ENCODE assay signal across 16 cellular contexts in the genomic region with DNA sequence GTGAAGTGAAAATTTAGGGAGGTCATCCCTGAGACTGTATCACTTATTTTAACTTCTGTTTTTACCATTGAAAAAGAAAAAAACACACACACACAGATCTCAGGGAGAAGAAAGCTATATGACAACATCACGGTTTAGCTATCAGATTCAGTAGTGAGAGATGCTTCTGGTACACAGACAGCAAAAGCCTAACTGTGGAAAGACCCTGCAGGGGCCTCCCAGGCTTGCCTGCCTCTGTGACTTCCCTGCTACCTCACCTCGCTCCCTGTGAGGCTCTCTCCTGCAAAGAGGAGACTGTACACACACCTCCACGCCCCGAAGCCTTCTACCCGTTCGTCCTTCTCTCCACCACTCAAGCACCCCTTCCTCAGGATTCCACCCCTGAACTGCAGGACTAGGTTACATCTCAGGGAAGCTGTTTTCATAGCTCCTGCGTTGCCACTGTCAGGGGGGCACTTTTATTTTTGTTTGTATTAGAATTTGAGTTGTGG.
DNase-seq lines count a peak whose midpoint lies in the region; FAIRE-seq and TF ChIP-seq lines count a peak whose summit lies in the region.
"Had no signal": no experiment of that assay in that cellular context is flagged by ENCODE, and none has a peak within 500 bp of the region (broad histone marks: within the 10 kb centered on the region; RNA-seq: fewer than 3 reads in every experiment).

No MANE protein-coding gene starts in this region.

- H3K4me1 ChIP-seq in Peyer's patch = no peaks in the 10 kb centered on the region
- H3K4me1 ChIP-seq: ascending aorta, pancreas had no signal

- H3K27ac ChIP-seq in Peyer's patch = no peak overlapping the region
- H3K27ac ChIP-seq: ascending aorta, pancreas had no signal

- no peaks in the 10 kb centered on the region for H3K36me3 ChIP-seq in Peyer's patch
- H3K36me3 ChIP-seq: ascending aorta, pancreas had no signal

- no peaks in the 10 kb centered on the region for H3K27me3 Mint-ChIP-seq in activated T-cell treated with anti-CD3 and anti-CD28 coated beads, Interleukin-2, amount 50 U/mL, for 24 hours
- H3K27me3 Mint-ChIP-seq in HFFc6 (ENCODE audit: insufficient read depth) = no peaks in the 10 kb centered on the region
- H3K27me3 Mint-ChIP-seq in osteocyte (ENCODE audit: unreplicated experiment) = no peaks in the 10 kb centered on the region

- DNase-seq in activated T-cell treated with anti-CD3 and anti-CD28 coated beads, Interleukin-2, amount 50 U/mL, for 24 hours = peak; percentile 31
- no peak for DNase-seq in activated T-cell treated with anti-CD3 and anti-CD28 coated beads, Interleukin-2, amount 50 U/mL, for 48 hours
- DNase-seq in HFFc6 (no peak), cerebellar cortex (ENCODE audit: low spot score) (peak; percentile 40), osteocyte (ENCODE audit: extremely low spot score, unreplicated experiment) (no peak), Peyer's patch (no peak), SW480 (ENCODE audit: low spot score) (no peak), GM19239 (ENCODE audit: insufficient read length, low spot score) (no peak)
- DNase-seq: DMS153; effector CD4-positive, alpha-beta T cell; HCEC 1CT; NCI-H2081; NCI-H774; pancreas; Right ventricle myocardium superior had no signal

- TF ChIP-seq POLR2A in Peyer's patch (IDR thresholded peaks at IDR 0.05) = no peak

- no peak for FAIRE-seq in GM19239 (lab: Jason Lieb, UNC)
- FAIRE-seq: pancreas had no signal

- H3K4me3 Mint-ChIP-seq in activated T-cell treated with anti-CD3 and anti-CD28 coated beads, Interleukin-2, amount 50 U/mL, for 24 hours = peak overlapping the region; percentile 55
- peak overlapping the region; percentile 42; the same call in 1 of the 2 replicates for H3K4me3 Mint-ChIP-seq in HFFc6
- peak overlapping the region; percentile 57 for H3K4me3 Mint-ChIP-seq in osteocyte (ENCODE audit: unreplicated experiment)

- peaks cover 26% of the 10 kb centered on the region for H3K4me1 Mint-ChIP-seq in activated T-cell treated with anti-CD3 and anti-CD28 coated beads, Interleukin-2, amount 50 U/mL, for 24 hours (ENCODE audit: low read depth)
- H3K4me1 Mint-ChIP-seq in HFFc6 (ENCODE audit: low read depth) (no peaks in the 10 kb centered on the region; the same call in 1 of the 2 replicates), osteocyte (ENCODE audit: unreplicated experiment) (peaks cover 35% of the 10 kb centered on the region)

- H3K36me3 Mint-ChIP-seq in activated T-cell treated with anti-CD3 and anti-CD28 coated beads, Interleukin-2, amount 50 U/mL, for 24 hours (ENCODE audit: low read depth) = no peaks in the 10 kb centered on the region
- H3K36me3 Mint-ChIP-seq in HFFc6 (ENCODE audit: low read depth) (no peaks in the 10 kb centered on the region), osteocyte (ENCODE audit: unreplicated experiment) (no peaks in the 10 kb centered on the region)

- H3K27me3 ChIP-seq in Peyer's patch = no peaks in the 10 kb centered on the region
- H3K27me3 ChIP-seq: ascending aorta, pancreas had no signal

- H3K27ac Mint-ChIP-seq in activated T-cell treated with anti-CD3 and anti-CD28 coated beads, Interleukin-2, amount 50 U/mL, for 24 hours = peak overlapping the region; percentile 85
- H3K27ac Mint-ChIP-seq in HFFc6 (peak overlapping the region; percentile 54; the same call in 1 of the 2 replicates), osteocyte (ENCODE audit: unreplicated experiment) (peak overlapping the region; percentile 54)

- no peak overlapping the region for H3K4me3 ChIP-seq in Peyer's patch
- H3K4me3 ChIP-seq: ascending aorta, pancreas had no signal

- no peaks in the 10 kb centered on the region for H3K9me3 ChIP-seq in Peyer's patch
- H3K9me3 ChIP-seq: ascending aorta, pancreas had no signal

- TF ChIP-seq CTCF in HFFc6 (IDR thresholded peaks at IDR 0.05) = no peak
- TF ChIP-seq CTCF in osteocyte (IDR thresholded peaks at IDR 0.05) = no peak
- no peak for TF ChIP-seq CTCF in Peyer's patch (IDR thresholded peaks at IDR 0.05)

- H3K9me3 Mint-ChIP-seq in activated T-cell treated with anti-CD3 and anti-CD28 coated beads, Interleukin-2, amount 50 U/mL, for 24 hours = no peaks in the 10 kb centered on the region
- peaks cover 18% of the 10 kb centered on the region for H3K9me3 Mint-ChIP-seq in HFFc6
- H3K9me3 Mint-ChIP-seq in osteocyte (ENCODE audit: unreplicated experiment) = no peaks in the 10 kb centered on the region

Comparison
In these comparisons a context has a peak if more than half of its experiments do, and no peak if none do; other contexts are left out.
1. DNase-seq: peak in activated T-cell treated with anti-CD3 and anti-CD28 coated beads, Interleukin-2, amount 50 U/mL, for 24 hours (single experiment) and cerebellar cortex (single experiment); none in activated T-cell treated with anti-CD3 and anti-CD28 coated beads, Interleukin-2, amount 50 U/mL, for 48 hours (0 of 2), HFFc6 (single experiment), osteocyte (single experiment), Peyer's patch (0 of 3), SW480 (single experiment) and GM19239 (single experiment).
2. Peak in every context shown above with its lines, with median percentiles within 50 percentile points of each other: H3K27ac Mint-ChIP-seq and H3K4me3 Mint-ChIP-seq.